27 cellular contexts compared by ENCODE assay signal in genomic region chr2:118177932-118178331, GRCh38.
DNase-seq lines count a peak whose midpoint lies in the region; ATAC-seq, FAIRE-seq and TF ChIP-seq lines count a peak whose summit lies in the region.
"Had no signal": no experiment of that assay in that cellular context is flagged by ENCODE, and none has a peak within 500 bp of the region (broad histone marks: within the 10 kb centered on the region; RNA-seq: fewer than 3 reads in every experiment).

No MANE protein-coding gene starts in this region.

- H3K27me3 Mint-ChIP-seq in activated CD4-positive, alpha-beta T cell treated with anti-CD3 and anti-CD28 coated beads, Interleukin-2, amount 10 ng/mL, durations not matched to agents 24 days and 14 days: peaks cover 3% of the 10 kb centered on the region

- H3K9me3 Mint-ChIP-seq in activated CD4-positive, alpha-beta T cell treated with anti-CD3 and anti-CD28 coated beads, Interleukin-2, amount 10 ng/mL, durations not matched to agents 24 days and 14 days: peaks cover 10% of the 10 kb centered on the region
- H3K9me3 Mint-ChIP-seq: activated naive CD8-positive, alpha-beta T cell treated with anti-CD3 and anti-CD28 coated beads, Interleukin-2, amount 10 ng/mL, durations not matched to agents 7 days and 5 days; CD8-positive, alpha-beta memory T cell; dendritic cell treated with granulocyte-macrophage colony-stimulating factor and Interleukin-4, amounts not matched to agents 40 ng/mL and 50 ng/mL, for 4 days; naive B cell had no signal

- 74 to 85% methylated on average over 3 of the region's 3 CpGs for WGBS in pancreas, 2 donors

- H3K4me3 ChIP-seq in pancreas: no peak overlapping the region
- H3K4me3 ChIP-seq: A549, K562, left lung, SK-N-MC had no signal

- peaks cover 28% of the 10 kb centered on the region for H3K4me1 Mint-ChIP-seq in activated CD4-positive, alpha-beta T cell treated with anti-CD3 and anti-CD28 coated beads, Interleukin-2, amount 10 ng/mL, durations not matched to agents 24 days and 14 days
- H3K4me1 Mint-ChIP-seq: B cell; CD8-positive, alpha-beta memory T cell; naive B cell; T-helper 17 cell had no signal

- H3K4me1 ChIP-seq in pancreas: peaks cover 0 to 12% (median 0%) of the 10 kb centered on the region in 3 donors
- H3K4me1 ChIP-seq: A549, left lung had no signal

- no peak for TF ChIP-seq POLR2A in H54 (IDR thresholded peaks at IDR 0.05; ENCODE audit: low read depth, low read length)

- H3K9me3 ChIP-seq in pancreas: no peaks in the 10 kb centered on the region
- H3K9me3 ChIP-seq: A549, left lung had no signal

- DNase-seq in activated CD4-positive, alpha-beta T cell treated with anti-CD3 and anti-CD28 coated beads, Interleukin-2, amount 10 ng/mL, durations not matched to agents 24 days and 14 days: no peak
- DNase-seq in activated CD4-positive, alpha-beta T cell treated with anti-CD3 and anti-CD28 coated beads for 1 hour: no peak
- DNase-seq in H54 (ENCODE audit: insufficient read length, low spot score) (peak; percentile 56), SK-MEL-5 (ENCODE audit: low read depth, low spot score) (peak; percentile 25), myocyte (ENCODE audit: low read depth) (peak; percentile 51), pancreas (no peak)
- DNase-seq in effector CD8-positive, alpha-beta T cell (lab: John Stamatoyannopoulos, UW): no peak
- DNase-seq: activated CD8-positive, alpha-beta memory T cell treated with anti-CD3 and anti-CD28 coated beads, Interleukin-2, amount 10 ng/mL, durations not matched to agents 7 days and 5 days; activated naive CD8-positive, alpha-beta T cell treated with anti-CD3 and anti-CD28 coated beads, Interleukin-2, amount 10 ng/mL, durations not matched to agents 7 days and 5 days; CD8-positive, alpha-beta memory T cell; central memory CD4-positive, alpha-beta T cell; DMS153; HCEC 1CT; left lung; naive B cell; NCI-H146; NCI-H446 treated with DMSO at 0.1 percent for 48 hours; NCI-H82; occipital lobe; T-helper 17 cell had no signal

- H3K36me3 ChIP-seq in pancreas: no peaks in the 10 kb centered on the region
- H3K36me3 ChIP-seq: left lung had no signal

- ATAC-seq in HG02678 (IDR thresholded peaks at IDR 0.05; ENCODE audit: unreplicated experiment) (no peak), pancreas (no peak)
- ATAC-seq: A549; activated CD8-positive, alpha-beta memory T cell treated with anti-CD3 and anti-CD28 coated beads, Interleukin-2, amount 10 ng/mL, durations not matched to agents 7 days and 5 days; K562; left lung; T-helper 17 cell had no signal

- in situ Hi-C loops in SK-MEL-5 (cut with HindIII; ENCODE audit: low pct_unique_long_range_greater_than_20kb, low sequenced_read_pairs): no loop called here

- no peaks in the 10 kb centered on the region for H3K36me3 Mint-ChIP-seq in activated CD4-positive, alpha-beta T cell treated with anti-CD3 and anti-CD28 coated beads, Interleukin-2, amount 10 ng/mL, durations not matched to agents 24 days and 14 days (ENCODE audit: low read depth)
- H3K36me3 Mint-ChIP-seq: activated CD8-positive, alpha-beta memory T cell treated with anti-CD3 and anti-CD28 coated beads, Interleukin-2, amount 10 ng/mL, durations not matched to agents 7 days and 5 days; activated naive CD8-positive, alpha-beta T cell treated with anti-CD3 and anti-CD28 coated beads, Interleukin-2, amount 10 ng/mL, durations not matched to agents 7 days and 5 days; CD8-positive, alpha-beta memory T cell; naive B cell had no signal

- peak overlapping the region; percentile 60 for H3K4me3 Mint-ChIP-seq in activated CD4-positive, alpha-beta T cell treated with anti-CD3 and anti-CD28 coated beads, Interleukin-2, amount 10 ng/mL, durations not matched to agents 24 days and 14 days
- H3K4me3 Mint-ChIP-seq: activated CD8-positive, alpha-beta memory T cell treated with anti-CD3 and anti-CD28 coated beads, Interleukin-2, amount 10 ng/mL, durations not matched to agents 7 days and 5 days; activated naive CD8-positive, alpha-beta T cell treated with anti-CD3 and anti-CD28 coated beads, Interleukin-2, amount 10 ng/mL, durations not matched to agents 7 days and 5 days; B cell; CD8-positive, alpha-beta memory T cell; dendritic cell treated with granulocyte-macrophage colony-stimulating factor and Interleukin-4, amounts not matched to agents 40 ng/mL and 50 ng/mL, for 4 days; naive B cell; T-helper 17 cell had no signal

- intact Hi-C loops in activated CD4-positive, alpha-beta T cell treated with anti-CD3 and anti-CD28 coated beads, Interleukin-2, amount 10 ng/mL, durations not matched to agents 24 days and 14 days (cut with micrococcal nuclease): loop anchor here (1.0 to 5.0 kb wide), 3 partner anchors 7 to 89 kb away; partner anchors contain the start of gene INSIG2
- intact Hi-C loops in pancreas (cut with DNase I): no loop called here

- peak; percentile 99 for FAIRE-seq in H54 (lab: Jason Lieb, UNC)
- FAIRE-seq in pancreas (lab: Jason Lieb, UNC): no peak
- FAIRE-seq: A549, HTR-8/SVneo, K562 had no signal

- H3K27me3 ChIP-seq in pancreas: no peaks in the 10 kb centered on the region
- H3K27me3 ChIP-seq: left lung had no signal

- peak overlapping the region; percentile 94 for H3K27ac Mint-ChIP-seq in activated CD4-positive, alpha-beta T cell treated with anti-CD3 and anti-CD28 coated beads, Interleukin-2, amount 10 ng/mL, durations not matched to agents 24 days and 14 days
- H3K27ac Mint-ChIP-seq: activated CD8-positive, alpha-beta memory T cell treated with anti-CD3 and anti-CD28 coated beads, Interleukin-2, amount 10 ng/mL, durations not matched to agents 7 days and 5 days; activated naive CD8-positive, alpha-beta T cell treated with anti-CD3 and anti-CD28 coated beads, Interleukin-2, amount 10 ng/mL, durations not matched to agents 7 days and 5 days; B cell; CD8-positive, alpha-beta memory T cell; dendritic cell treated with granulocyte-macrophage colony-stimulating factor and Interleukin-4, amounts not matched to agents 40 ng/mL and 50 ng/mL, for 4 days; naive B cell; T-helper 17 cell had no signal

- no peak for TF ChIP-seq CTCF in pancreas (IDR thresholded peaks at IDR 0.05)

- no peak overlapping the region for H3K27ac ChIP-seq in pancreas
- H3K27ac ChIP-seq: A549, left lung, SK-N-MC had no signal

Comparison
In these comparisons a context has a peak if more than half of its experiments do, and no peak if none do; other contexts are left out.
1. DNase-seq: peak in H54 (single experiment), SK-MEL-5 (single experiment) and myocyte (single experiment); none in activated CD4-positive, alpha-beta T cell treated with anti-CD3 and anti-CD28 coated beads, Interleukin-2, amount 10 ng/mL, durations not matched to agents 24 days and 14 days (single experiment), activated CD4-positive, alpha-beta T cell treated with anti-CD3 and anti-CD28 coated beads for 1 hour (single experiment), effector CD8-positive, alpha-beta T cell (single experiment) and pancreas (0 of 6).